In genomic region chr4:87220094-87220831, GRCh38 we compare ENCODE assay signal across 8 cellular contexts. TPM values are rescaled to one million over a fixed set of nuclear protein-coding genes. Genes with fewer than 3 reads are reported as not detected.
A peak's percentile ranks its signal among the peaks of the same experiment; 100 is the strongest.
DNase-seq lines count a peak whose midpoint lies in the region; ATAC-seq and TF ChIP-seq lines count a peak whose summit lies in the region.

KLHL8 (minus strand) TSS chr4:87220618; CDS start chr4:87195539, 25,079 bp downstream.

- peaks cover 24% of the 10 kb centered on the region for H3K4me1 Mint-ChIP-seq in CD4-positive, alpha-beta T cell (ENCODE audit: low read depth)

- intact Hi-C loops in CD4-positive, alpha-beta T cell (cut with DNase I, micrococcal nuclease): loop anchor here (2.0 to 10.0 kb wide), 4 partner anchors 15 to 1895 kb away; partner anchors contain the start of genes AFF1 (in 1 of the 2) and TIGD2 (in 1 of the 2)

- CTCF ChIA-PET in CD4-positive, alpha-beta T cell (lab: Charles Lee): interaction anchor here (0.7 to 2.8 kb wide), 11 partner anchors 11 to 298 kb away, joined by 3 to 10 read pairs (median 3); partner anchors contain the start of gene AFF1

- no peaks in the 10 kb centered on the region for H3K9me3 ChIP-seq in CD4-positive, alpha-beta T cell (ENCODE audit: control insufficient read depth, low read length)

- ATAC-seq in CD4-positive, alpha-beta T cell (ENCODE audit: poor library complexity): peak; percentile 88
- ATAC-seq in GM19372 (IDR thresholded peaks at IDR 0.05; ENCODE audit: low read depth, unreplicated experiment) (peak; percentile 79), HG03521 (IDR thresholded peaks at IDR 0.05; ENCODE audit: unreplicated experiment) (peak; percentile 91)

- peak within 1 kb of the TSS; percentile 79 for H3K27ac ChIP-seq in CD4-positive, alpha-beta T cell (ENCODE audit: low read depth, low read length)

- H3K36me3 Mint-ChIP-seq in CD4-positive, alpha-beta T cell (ENCODE audit: low read depth): peaks cover 7% of the 10 kb centered on the region

- DNase-seq in CD4-positive, alpha-beta T cell: peak; percentile 71 to 90 (median 82)
- DNase-seq in NCI-H82 (lab: John Stamatoyannopoulos, UW) (peak; percentile 86), medulla oblongata (ENCODE audit: extremely low spot score) (peak; percentile 91)
- DNase-seq in activated CD8-positive, alpha-beta memory T cell treated with anti-CD3 and anti-CD28 coated beads for 24 hours: peak; percentile 94
- peak; percentile 75 for DNase-seq in effector CD4-positive, alpha-beta T cell
- DNase-seq in stimulated activated CD8-positive, alpha-beta memory T cell treated with anti-CD3 and anti-CD28 coated beads, Interleukin-12 subunit alpha, Interleukin-12 subunit beta, amount 100 ng/mL, for 24 hours (ENCODE audit: extremely low read depth): peak; percentile 70

- peak within 1 kb of the TSS; percentile 88 for H3K27ac Mint-ChIP-seq in CD4-positive, alpha-beta T cell

- no peaks in the 10 kb centered on the region for H3K9me3 Mint-ChIP-seq in CD4-positive, alpha-beta T cell

- no peaks in the 10 kb centered on the region for H3K27me3 Mint-ChIP-seq in CD4-positive, alpha-beta T cell

- no peak for TF ChIP-seq CTCF in CD4-positive, alpha-beta T cell (IDR thresholded peaks at IDR 0.05)

- peak within 1 kb of the TSS; percentile 96 for H3K4me3 Mint-ChIP-seq in CD4-positive, alpha-beta T cell

- H3K27me3 ChIP-seq in CD4-positive, alpha-beta T cell (ENCODE audit: control insufficient read depth, insufficient read depth, low read length): no peaks in the 10 kb centered on the region

- POLR2A ChIA-PET in CD4-positive, alpha-beta T cell (lab: Charles Lee): interaction anchor here (0.8 to 3.0 kb wide), 11 partner anchors 10 to 1892 kb away, joined by 3 to 24 read pairs (median 6); partner anchors contain the start of genes AFF1, HSD17B11 and NUDT9

RNA-seq across cellular contexts. Expression of gene KLHL8, which starts in this region (rescaled TPM):
- total RNA-seq in CD4-positive, alpha-beta T cell: 1 to 10 TPM; 6.3 to 7.0 TPM

Comparison
In these comparisons a context has a peak if more than half of its experiments do, and no peak if none do; other contexts are left out.
1. Peak in every context shown above with its lines: DNase-seq, ATAC-seq and H3K27ac ChIP-seq.